In genomic region chr1:200634449-200635122, GRCh38 we compare ENCODE assay signal across 17 cellular contexts. TPM values are rescaled to one million over a fixed set of nuclear protein-coding genes. Genes with fewer than 3 reads are reported as not detected.
A peak's percentile ranks its signal among the peaks of the same experiment; 100 is the strongest.
DNase-seq lines count a peak whose midpoint lies in the region; ATAC-seq and TF ChIP-seq lines count a peak whose summit lies in the region.
"Had no signal": no experiment of that assay in that cellular context is flagged by ENCODE, and none has a peak within 500 bp of the region (broad histone marks: within the 10 kb centered on the region; RNA-seq: fewer than 3 reads in every experiment).

No MANE protein-coding gene starts in this region.

- ATAC-seq in GM23338: no peak; the same call in 2 of the 3 replicates
- no peak for ATAC-seq in HG02973 (IDR thresholded peaks at IDR 0.05; ENCODE audit: unreplicated experiment)
- ATAC-seq: activated CD8-positive, alpha-beta T cell treated with anti-CD3 and anti-CD28 coated beads, Interleukin-2, amount 10 ng/mL, durations not matched to agents 7 days and 5 days; stimulated activated memory B cell treated with anti-CD40 and anti-IgM and Interleukin-4, amounts not matched to agents 10 μg/mL and 1 μg/mL and 100 μg/mL, for 72 hours had no signal

- peak; percentile 42 for DNase-seq in GM12865 (ENCODE audit: low read depth)
- no peak for DNase-seq in GM23338 (ENCODE audit: low spot score)
- DNase-seq in OCI-M1 (lab: John Stamatoyannopoulos, UW): peak; percentile 45
- no peak for DNase-seq in neural crest cell (ENCODE audit: low read depth, low spot score)
- DNase-seq in HuH-7 (ENCODE audit: low spot score): no peak
- DNase-seq in cerebellar nuclear complex (lab: John Stamatoyannopoulos, UW): no peak
- DNase-seq: activated CD8-positive, alpha-beta T cell treated with anti-CD3 and anti-CD28 coated beads, Interleukin-2, amount 10 ng/mL, durations not matched to agents 7 days and 5 days; amygdala; cortex of kidney; NCI-H1436 treated with DMSO at 0.1 percent for 48 hours; SW 1271 had no signal

- no peaks in the 10 kb centered on the region for H3K4me1 ChIP-seq in GM23338 (ENCODE audit: insufficient read depth)

- H3K9me3 Mint-ChIP-seq in GM23338 (no peaks in the 10 kb centered on the region; the same call in 2 of the 3 replicates), neural crest cell (no peaks in the 10 kb centered on the region)
- H3K9me3 Mint-ChIP-seq: activated T-helper 2 cell treated with anti-CD3 and anti-CD28 coated beads, Interferon-gamma antibody, Interleukin-2, Interleukin-4, amounts not matched to agents 10 μg/mL and 5 μg/mL and 100 μg/mL, durations not matched to agents 14 hours and 24 hours and 36 hours; IgD-negative memory B cell; stimulated activated memory B cell treated with anti-CD40 and anti-IgM and Interleukin-4, amounts not matched to agents 10 μg/mL and 1 μg/mL and 100 μg/mL, for 72 hours had no signal

- H3K79me2 ChIP-seq in GM23338 (replicated peaks; ENCODE audit: insufficient read depth): no peaks in the 10 kb centered on the region

- H3K27me3 ChIP-seq in GM23338 (ENCODE audit: insufficient read depth): no peaks in the 10 kb centered on the region
- H3K27me3 ChIP-seq: BLaER1 treated with 17β-estradiol and CSF1 and Interleukin-3, amounts not matched to agents 10 nM and 100 nM had no signal

- no peak overlapping the region for H2AFZ ChIP-seq in GM23338

- TF ChIP-seq CTCF in GM12865 (IDR thresholded peaks at IDR 0.05; ENCODE audit: insufficient read depth, low read depth, low read length, missing control alignments) (peak; percentile 37), GM23338 (conservative IDR thresholded peaks at IDR 0.05; ENCODE audit: low read depth in 2 of 2) (peak; percentile 57 to 58), neural crest cell (conservative IDR thresholded peaks at IDR 0.05) (peak; percentile 31)

- no peak overlapping the region for H3K4me2 ChIP-seq in GM23338
- H3K4me2 ChIP-seq: BLaER1 treated with 17β-estradiol and CSF1 and Interleukin-3, amounts not matched to agents 10 nM and 100 nM had no signal

- no peak overlapping the region for H3K4me3 Mint-ChIP-seq in GM23338
- no peak overlapping the region for H3K4me3 Mint-ChIP-seq in neural crest cell
- H3K4me3 Mint-ChIP-seq: activated CD8-positive, alpha-beta T cell treated with anti-CD3 and anti-CD28 coated beads, Interleukin-2, amount 10 ng/mL, durations not matched to agents 7 days and 5 days; IgD-negative memory B cell; stimulated activated memory B cell treated with anti-CD40 and anti-IgM and Interleukin-4, amounts not matched to agents 10 μg/mL and 1 μg/mL and 100 μg/mL, for 72 hours had no signal

- no peaks in the 10 kb centered on the region for H3F3A ChIP-seq in GM23338 (replicated peaks; ENCODE audit: low read depth)

- no peaks in the 10 kb centered on the region for H3K9me2 ChIP-seq in GM23338 (ENCODE audit: insufficient read depth)

- no peaks in the 10 kb centered on the region for H4K20me1 ChIP-seq in GM23338 (replicated peaks; ENCODE audit: insufficient read depth)
- H4K20me1 ChIP-seq: BLaER1 treated with 17β-estradiol and CSF1 and Interleukin-3, amounts not matched to agents 10 nM and 100 nM had no signal

- no peaks in the 10 kb centered on the region for H3K36me3 Mint-ChIP-seq in GM23338 (ENCODE audit: low read depth)
- H3K36me3 Mint-ChIP-seq in neural crest cell (ENCODE audit: low read depth): no peaks in the 10 kb centered on the region

- H3K27me3 Mint-ChIP-seq in GM23338 (ENCODE audit: insufficient read depth, low read depth, poor library complexity): peaks cover 2% of the 10 kb centered on the region
- no peaks in the 10 kb centered on the region for H3K27me3 Mint-ChIP-seq in neural crest cell (ENCODE audit: low read depth)
- H3K27me3 Mint-ChIP-seq: IgD-negative memory B cell; stimulated activated memory B cell treated with anti-CD40 and anti-IgM and Interleukin-4, amounts not matched to agents 10 μg/mL and 1 μg/mL and 100 μg/mL, for 72 hours had no signal

- H3K4me1 Mint-ChIP-seq in GM23338 (peaks cover 14% of the 10 kb centered on the region), neural crest cell (no peaks in the 10 kb centered on the region)

- no peaks in the 10 kb centered on the region for H3K36me3 ChIP-seq in GM23338 (ENCODE audit: insufficient read depth)

- H3K27ac ChIP-seq in GM23338 (ENCODE audit: low read depth): no peak overlapping the region
- H3K27ac ChIP-seq: BLaER1 treated with 17β-estradiol and CSF1 and Interleukin-3, amounts not matched to agents 10 nM and 100 nM; VCaP had no signal

- H3K4me3 ChIP-seq in GM12865 (ENCODE audit: low read depth, low read length) (no peak overlapping the region), GM23338 (no peak overlapping the region)
- H3K4me3 ChIP-seq: BLaER1 treated with 17β-estradiol and CSF1 and Interleukin-3, amounts not matched to agents 10 nM and 100 nM had no signal

- H3K27ac Mint-ChIP-seq in GM23338 (no peak overlapping the region), neural crest cell (ENCODE audit: unreplicated experiment) (no peak overlapping the region)
- H3K27ac Mint-ChIP-seq: activated CD8-positive, alpha-beta T cell treated with anti-CD3 and anti-CD28 coated beads, Interleukin-2, amount 10 ng/mL, durations not matched to agents 7 days and 5 days; activated T-helper 2 cell treated with anti-CD3 and anti-CD28 coated beads, Interferon-gamma antibody, Interleukin-2, Interleukin-4, amounts not matched to agents 10 μg/mL and 5 μg/mL and 100 μg/mL, durations not matched to agents 14 hours and 24 hours and 36 hours; IgD-negative memory B cell; stimulated activated memory B cell treated with anti-CD40 and anti-IgM and Interleukin-4, amounts not matched to agents 10 μg/mL and 1 μg/mL and 100 μg/mL, for 72 hours had no signal

TF ChIP-seq in GM23338, 12 proteins besides CTCF, POLR2A, EP300 and RAD21 (continues in another document):
- no peak for TF ChIP-seq POLR2AphosphoS5 (IDR thresholded peaks at IDR 0.05; ENCODE audit: low read depth)
- no peak for TF ChIP-seq JUNB (IDR thresholded peaks at IDR 0.05; ENCODE audit: unreplicated experiment)
- no peak for TF ChIP-seq STAT1 (IDR thresholded peaks at IDR 0.05; ENCODE audit: unreplicated experiment)
- no peak for TF ChIP-seq NANOG (IDR thresholded peaks at IDR 0.05; ENCODE audit: borderline replicate concordance)
- TF ChIP-seq ETS1 (IDR thresholded peaks at IDR 0.05): no peak

RNA-seq across cellular contexts. Expression of gene KIF14, which starts 14.0 kb away (rescaled TPM):
- total RNA-seq in GM23338 (2014; rRNA removed; shearing (Covaris generic)): 22.2 and 23.2 TPM in 2 replicates
- 10.8 and 13.3 TPM in 2 replicates for polyA plus RNA-seq in GM23338 (2016; fragmentation: Nextera tagmentation; extraction: Ambion mirVana)
- total RNA-seq in neural crest cell: 22.0 and 23.7 TPM in 2 replicates

RNA-seq across cellular contexts. Expression of gene DDX59, which starts 35.1 kb away (rescaled TPM):
- total RNA-seq in GM23338 (2014; rRNA removed; shearing (Covaris generic)): 15.3 and 15.7 TPM in 2 replicates
- polyA plus RNA-seq in GM23338 (2016; fragmentation: Nextera tagmentation; extraction: Ambion mirVana): 12.9 and 14.7 TPM in 2 replicates
- 18.0 and 19.7 TPM in 2 replicates for total RNA-seq in neural crest cell

Comparison
In these comparisons a context has a peak if more than half of its experiments do, and no peak if none do; other contexts are left out.
1. DNase-seq: peak in GM12865 (single experiment) and OCI-M1 (single experiment); none in GM23338 (single experiment), neural crest cell (single experiment), HuH-7 (single experiment) and cerebellar nuclear complex (0 of 2).
2. Peak in every context shown above with its lines, with median percentiles within 50 percentile points of each other: CTCF ChIP-seq.